1 cellular context compared by ENCODE assay signal in genomic region chr11:66882540-66882939, GRCh38.
TF ChIP-seq lines count a peak whose summit lies in the region.

No MANE protein-coding gene starts in this region.

TF ChIP-seq in liver, 16 proteins besides CTCF, POLR2A, EP300 and RAD21 (continued from another document):
- no peak for TF ChIP-seq MAX (IDR thresholded peaks at IDR 0.05)
- no peak for TF ChIP-seq EGR1 (IDR thresholded peaks at IDR 0.05; ENCODE audit: low read depth in 2 of 2)
- TF ChIP-seq NR2F2 (IDR thresholded peaks at IDR 0.05): no peak
- no peak for TF ChIP-seq HNF4A (conservative IDR thresholded peaks at IDR 0.05)
- no peak for TF ChIP-seq FOXA2 (IDR thresholded peaks at IDR 0.05)
- no peak for TF ChIP-seq SP1 (IDR thresholded peaks at IDR 0.05)
